Comparison of ENCODE assay signal across 9 cellular contexts in genomic region chr17:42025191-42025579, GRCh38. TPM values are rescaled to one million over a fixed set of nuclear protein-coding genes. Genes with fewer than 3 reads are reported as not detected.
DNase-seq lines count a peak whose midpoint lies in the region; ATAC-seq, FAIRE-seq and TF ChIP-seq lines count a peak whose summit lies in the region.
"Had no signal": no experiment of that assay in that cellular context is flagged by ENCODE, and none has a peak within 500 bp of the region (broad histone marks: within the 10 kb centered on the region; RNA-seq: fewer than 3 reads in every experiment).

No MANE protein-coding gene starts in this region.

- peaks cover 34% of the 10 kb centered on the region for H3K36me3 ChIP-seq in K562 (ENCODE audit: control insufficient read depth, insufficient read depth, low read length)
- peaks cover 0 to 17% (median 2%) of the 10 kb centered on the region in 4 donors for H3K36me3 ChIP-seq in transverse colon

- no peak overlapping the region for H3K4me3 ChIP-seq in K562
- no peak overlapping the region for H3K4me3 ChIP-seq in transverse colon

- TF ChIP-seq POLR2A in K562 (conservative IDR thresholded peaks at IDR 0.05) (no peak), transverse colon (IDR thresholded peaks at IDR 0.05) (no peak)

- intact Hi-C loops in K562 (cut with micrococcal nuclease), result loop anchor here (2.0 to 5.0 kb wide), 2 partner anchors 58 to 92 kb away; partner anchors contain the start of gene CNP
- intact Hi-C loops in transverse colon (cut with DNase I; ENCODE audit: low total_unique reads), result loop anchor here (5.0 kb wide), 2 partner anchors 72 to 87 kb away; partner anchors contain the start of genes DHX58 and ZNF385C

- H3K27ac Mint-ChIP-seq in activated T-cell treated with anti-CD3 and anti-CD28 coated beads, Interleukin-2, amount 50 U/mL, for 72 hours, result peak overlapping the region; percentile 87
- no peak overlapping the region for H3K27ac Mint-ChIP-seq in mesothelial cell of epicardium

- peak overlapping the region in 1 of 2 donors; percentile 40 for H3K4me3 Mint-ChIP-seq in activated T-cell treated with anti-CD3 and anti-CD28 coated beads, Interleukin-2, amount 50 U/mL, for 72 hours
- H3K4me3 Mint-ChIP-seq in mesothelial cell of epicardium, result no peak overlapping the region

- ATAC-seq in activated T-cell treated with anti-CD3 and anti-CD28 coated beads, Interleukin-2, amount 50 U/mL, for 72 hours (replicated peaks in 1 of 2), result no peak
- ATAC-seq in K562, result no peak; the same call in 2 of the 3 replicates
- ATAC-seq in HG02798 (IDR thresholded peaks at IDR 0.05; ENCODE audit: poor library complexity, unreplicated experiment), result no peak
- ATAC-seq in GM21423 (IDR thresholded peaks at IDR 0.05; ENCODE audit: unreplicated experiment), result no peak

- no peak for FAIRE-seq in K562 (lab: Jason Lieb, UNC)
- FAIRE-seq: islet of Langerhans had no signal

- TF ChIP-seq EP300 in K562 (IDR thresholded peaks at IDR 0.05; ENCODE audit: low read length) (no peak), transverse colon (IDR thresholded peaks at IDR 0.05; ENCODE audit: low read depth) (no peak)

- peaks cover 13% of the 10 kb centered on the region for H3K79me2 ChIP-seq in K562 (ENCODE audit: control insufficient read depth, insufficient read depth, low read length)

- H4K20me1 ChIP-seq in K562 (replicated peaks; ENCODE audit: control insufficient read depth, insufficient read depth, low read length), result no peaks in the 10 kb centered on the region

- H3K36me3 Mint-ChIP-seq in activated T-cell treated with anti-CD3 and anti-CD28 coated beads, Interleukin-2, amount 50 U/mL, for 72 hours (ENCODE audit: insufficient read depth in 2 of 2), result peaks cover 3 to 10% of the 10 kb centered on the region in 2 donors
- H3K36me3 Mint-ChIP-seq in mesothelial cell of epicardium, result peaks cover 10% of the 10 kb centered on the region

- TF ChIP-seq CTCF in K562 (IDR thresholded peaks at IDR 0.05 in 2 of 3, conservative IDR thresholded peaks at IDR 0.05 in 1 of 3; ENCODE audit: insufficient read depth in 2 of 3, low read depth in 1 of 3, low read length in 3 of 3), result peak in 1 of 3 experiments; percentile 5; a peak in 1 of 6 replicates
- peak; percentile 42 for TF ChIP-seq CTCF in mesothelial cell of epicardium (IDR thresholded peaks at IDR 0.05; ENCODE audit: unreplicated experiment)
- TF ChIP-seq CTCF in transverse colon (IDR thresholded peaks at IDR 0.05), result no peak

- in situ Hi-C loops in K562 (cut with MboI), result loop anchor here (5.0 kb wide), 1 partner anchor 87 kb away; the partner anchor contains the start of gene DHX58
- in situ Hi-C loops in transverse colon (cut with MboI; ENCODE audit: low pct_ligation_motif_present in 1 of 4, low pct_unique_long_range_greater_than_20kb in 1 of 4, low sequenced_read_pairs in 3 of 4), result no loop called here

- H2AFZ ChIP-seq in K562 (ENCODE audit: low read depth, low read length), result peak overlapping the region; percentile 62; the same call in 1 of the 2 replicates

- POLR2A ChIA-PET in K562 (lab: Yijun Ruan, JAX), result interaction anchor here (1.2 to 4.1 kb wide), 5 partner anchors 8 to 346 kb away, joined by 3 to 29 read pairs (median 4); partner anchors contain the start of gene DNAJC7

- BruUV-seq in K562 (replicated peaks; lab: Mats Ljungman, UMichigan), result no TSS peak

- CTCF ChIA-PET in K562 (lab: Yijun Ruan, JAX; ENCODE audit: low intra/inter-chr PET ratio), result interaction anchor here (0.6 to 2.3 kb wide), 4 partner anchors 13 to 91 kb away, joined by 3 to 23 read pairs (median 7); no protein-coding TSS in a partner anchor

- peak overlapping the region; percentile 14; the same call in 1 of the 2 replicates for H3K4me2 ChIP-seq in K562 (ENCODE audit: insufficient read depth, low read length)

- no peaks in the 10 kb centered on the region for H3K27me3 Mint-ChIP-seq in activated T-cell treated with anti-CD3 and anti-CD28 coated beads, Interleukin-2, amount 50 U/mL, for 72 hours (ENCODE audit: low read depth)
- no peaks in the 10 kb centered on the region for H3K27me3 Mint-ChIP-seq in mesothelial cell of epicardium (ENCODE audit: low read depth)

- H3K4me1 ChIP-seq in K562 (replicated peaks in 1 of 2; ENCODE audit: control insufficient read depth in 2 of 2, insufficient read depth in 2 of 2, low read length in 2 of 2) (peaks cover 41 to 51% of the 10 kb centered on the region in 2 experiments), transverse colon (peaks cover 13 to 31% (median 24%) of the 10 kb centered on the region in 4 donors)

- H3K9me1 ChIP-seq in K562 (ENCODE audit: control insufficient read depth, insufficient read depth, low read length), result no peaks in the 10 kb centered on the region

- WGBS in K562 (ENCODE audit: insufficient coverage, low coverage, missing lambda C conversion rate), result 53% methylated on average over 7 of the region's 8 CpGs
- 60% methylated on average over 8 of the region's 8 CpGs; no CpG with 5 or more reads in 1 of the 2 donors for WGBS in transverse colon (ENCODE audit: low coverage in 1 of 2), 2 donors

- no peak for TF ChIP-seq RAD21 in K562 (CRISPR knock-in tag; conservative IDR thresholded peaks at IDR 0.05 in 1 of 2, IDR thresholded peaks at IDR 0.05 in 1 of 2)

- no peaks in the 10 kb centered on the region for H3K27me3 ChIP-seq in K562 (ENCODE audit: control insufficient read depth in 2 of 2, insufficient read depth in 2 of 2, low read length in 2 of 2)
- H3K27me3 ChIP-seq in transverse colon, result no peaks in the 10 kb centered on the region

- H3K9me3 ChIP-seq in K562 (replicated peaks; ENCODE audit: control insufficient read depth, insufficient read depth, low read depth, low read length) (no peaks in the 10 kb centered on the region), transverse colon (no peaks in the 10 kb centered on the region)

- H3K9me3 Mint-ChIP-seq in activated T-cell treated with anti-CD3 and anti-CD28 coated beads, Interleukin-2, amount 50 U/mL, for 72 hours, result no peaks in the 10 kb centered on the region
- H3K9me3 Mint-ChIP-seq in mesothelial cell of epicardium, result no peaks in the 10 kb centered on the region

- peak overlapping the region in 1 of 2 experiments; percentile 46; a peak in 2 of 4 replicates for H3K9ac ChIP-seq in K562 (ENCODE audit: insufficient read depth in 1 of 2, low read depth in 2 of 2, low read length in 2 of 2)

- H3K27ac ChIP-seq in K562 (ENCODE audit: extremely low read depth, low read depth, low read length) (peak overlapping the region; percentile 84; the same call in 2 of the 3 replicates), transverse colon (peak overlapping the region; percentile 57 to 77 (median 69))

- no peak for DNase-seq in activated T-cell treated with anti-CD3 and anti-CD28 coated beads, Interleukin-2, amount 50 U/mL, for 72 hours
- DNase-seq in activated T-cell treated with anti-CD3 and anti-CD28 coated beads, Interleukin-2, amount 50 U/mL, for 1 hour, result no peak
- DNase-seq in K562 (ENCODE audit: extremely low read depth in 1 of 4, low spot score in 3 of 4), result no peak
- DNase-seq in mesothelial cell of epicardium (ENCODE audit: low spot score in 2 of 2, unreplicated experiment in 2 of 2), result no peak
- no peak for DNase-seq in transverse colon
- no peak for DNase-seq in activated effector memory CD4-positive, alpha-beta T cell treated with Interleukin-2 at 50 U/mL for 16 hours

- peaks cover 24% of the 10 kb centered on the region for H3K4me1 Mint-ChIP-seq in activated T-cell treated with anti-CD3 and anti-CD28 coated beads, Interleukin-2, amount 50 U/mL, for 72 hours (ENCODE audit: low read depth)
- H3K4me1 Mint-ChIP-seq in mesothelial cell of epicardium, result peaks cover 23% of the 10 kb centered on the region

RNA-seq across cellular contexts. Expression of gene NKIRAS2, which starts 5.3 kb away (rescaled TPM):
- total RNA-seq in activated T-cell treated with anti-CD3 and anti-CD28 coated beads, Interleukin-2, amount 50 U/mL, for 72 hours, result 10 to 100 TPM; 18.6 to 24.3 TPM
- total RNA-seq in K562 (2011; cell fraction: chromatin; rRNA removed; ENCODE audit: low replicate concordance), result 17.2 and 40.4 TPM in 2 replicates
- 28.6 and 34.4 TPM in 2 replicates for total RNA-seq in K562 (2011; cell fraction: nucleolus; rRNA removed)
- 33.1 and 41.8 TPM in 2 replicates for total RNA-seq in K562 (2011; cell fraction: nucleoplasm; rRNA removed)
- total RNA-seq in K562 (2014; rRNA removed), result 64.6 and 66.9 TPM in 2 replicates
- total RNA-seq in K562 (2014; rRNA removed; fragmentation: Illumina TruSeq; extraction: Trizol), result 17.9 and 18.7 TPM in 2 replicates
- 22.1 and 23.1 TPM in 2 replicates for total RNA-seq in K562 (2015; rRNA removed; fragmentation: Illumina TruSeq; extraction: Trizol)
- total RNA-seq in K562 (2021), result 37.8 and 45.5 TPM in 2 replicates
- 29.8 and 36.2 TPM in 2 replicates for polyA plus RNA-seq in K562 (2011; rRNA removed)
- polyA plus RNA-seq in K562 (2011; cell fraction: cytosol; rRNA removed), result 39.9 and 51.1 TPM in 2 replicates
- 23.3 and 30.8 TPM in 2 replicates for polyA plus RNA-seq in K562 (2011; cell fraction: nucleus; rRNA removed)
- polyA plus RNA-seq in K562 (2012), result 35.4 and 103 TPM in 2 replicates
- polyA plus RNA-seq in K562 (2014; fragmentation: Illumina TruSeq; extraction: Trizol), result 60.7 and 65.5 TPM in 2 replicates
- polyA plus RNA-seq in K562 (2014; fragmentation: Nextera tagmentation; extraction: Ambion mirVana), result 10 to 100 TPM; 10.1 to 14.6 TPM
- 58.7 and 68.6 TPM in 2 replicates for polyA plus RNA-seq in K562 (2014; rRNA removed)
- polyA minus RNA-seq in K562 (2011; rRNA and poly(A)+ RNA removed), result 18.3 and 23.9 TPM in 2 replicates
- 18.9 and 19.3 TPM in 2 replicates for polyA minus RNA-seq in K562 (2011; cell fraction: cytosol; rRNA and poly(A)+ RNA removed)
- 10.6 and 14.3 TPM in 2 replicates for polyA minus RNA-seq in K562 (2011; cell fraction: nucleus; rRNA and poly(A)+ RNA removed)
- 47.2 to 49.6 TPM (median 48.1 TPM) in 3 replicates for total RNA-seq in mesothelial cell of epicardium
- 10 to 100 TPM; 20.5 to 52.7 (median 35.0) TPM for total RNA-seq in transverse colon

RNA-seq across cellular contexts. Expression of gene DNAJC7, which starts 7.9 kb away (rescaled TPM):
- 100 to 1,000 TPM; 106 to 117 TPM for total RNA-seq in activated T-cell treated with anti-CD3 and anti-CD28 coated beads, Interleukin-2, amount 50 U/mL, for 72 hours
- 180 and 244 TPM in 2 replicates for total RNA-seq in K562 (2011; cell fraction: chromatin; rRNA removed; ENCODE audit: low replicate concordance)
- 111 and 117 TPM in 2 replicates for total RNA-seq in K562 (2011; cell fraction: nucleolus; rRNA removed)
- 168 and 236 TPM in 2 replicates for total RNA-seq in K562 (2011; cell fraction: nucleoplasm; rRNA removed)
- total RNA-seq in K562 (2014; rRNA removed), result 145 and 157 TPM in 2 replicates
- total RNA-seq in K562 (2014; rRNA removed; fragmentation: Illumina TruSeq; extraction: Trizol), result 262 and 288 TPM in 2 replicates
- total RNA-seq in K562 (2015; rRNA removed; fragmentation: Illumina TruSeq; extraction: Trizol), result 191 and 206 TPM in 2 replicates
- total RNA-seq in K562 (2021), result 149 and 153 TPM in 2 replicates
- polyA plus RNA-seq in K562 (2011; rRNA removed), result 75.6 and 120 TPM in 2 replicates
- polyA plus RNA-seq in K562 (2011; cell fraction: cytosol; rRNA removed), result 29.9 and 31.1 TPM in 2 replicates
- polyA plus RNA-seq in K562 (2011; cell fraction: nucleus; rRNA removed), result 49.5 and 50.7 TPM in 2 replicates
- 172 and 176 TPM in 2 replicates for polyA plus RNA-seq in K562 (2012)
- 206 and 239 TPM in 2 replicates for polyA plus RNA-seq in K562 (2014; fragmentation: Illumina TruSeq; extraction: Trizol)
- polyA plus RNA-seq in K562 (2014; fragmentation: Nextera tagmentation; extraction: Ambion mirVana), result 10 to 100 TPM; 85.8 to 94.3 TPM
- 148 and 173 TPM in 2 replicates for polyA plus RNA-seq in K562 (2014; rRNA removed)
- polyA minus RNA-seq in K562 (2011; rRNA and poly(A)+ RNA removed), result 82.6 and 112 TPM in 2 replicates
- polyA minus RNA-seq in K562 (2011; cell fraction: cytosol; rRNA and poly(A)+ RNA removed), result 46.2 and 60.0 TPM in 2 replicates
- 49.0 and 75.2 TPM in 2 replicates for polyA minus RNA-seq in K562 (2011; cell fraction: nucleus; rRNA and poly(A)+ RNA removed)
- 97.2 to 103 TPM (median 97.7 TPM) in 3 replicates for total RNA-seq in mesothelial cell of epicardium
- total RNA-seq in transverse colon, result 10 to 100 TPM; 18.1 to 87.5 (median 64.5) TPM

RNA-seq across cellular contexts. Expression of gene C17orf113, which starts 25.2 kb away (rescaled TPM):
- total RNA-seq in activated T-cell treated with anti-CD3 and anti-CD28 coated beads, Interleukin-2, amount 50 U/mL, for 72 hours, result 1 to 10 TPM in 1 of 2 donors, under 1 TPM in 1; 0.86 to 1.3 TPM
- total RNA-seq in K562 (2011; cell fraction: chromatin; rRNA removed; ENCODE audit: low replicate concordance), result 0.88 and 2.5 TPM in 2 replicates
- 1.8 and 2.0 TPM in 2 replicates for total RNA-seq in K562 (2011; cell fraction: nucleolus; rRNA removed)
- 0.95 and 1.2 TPM in 2 replicates for total RNA-seq in K562 (2011; cell fraction: nucleoplasm; rRNA removed)
- total RNA-seq in K562 (2014; rRNA removed) (0.78 and 0.86 TPM in 2 replicates), K562 (2014; rRNA removed; fragmentation: Illumina TruSeq; extraction: Trizol) (0.22 and 0.29 TPM in 2 replicates), K562 (2015; rRNA removed; fragmentation: Illumina TruSeq; extraction: Trizol) (0.29 and 0.34 TPM in 2 replicates), K562 (2021) (1.1 and 1.2 TPM in 2 replicates), mesothelial cell of epicardium (4.1 to 5.1 TPM (median 4.4 TPM) in 3 replicates), transverse colon (1 to 10 TPM in 2 of 4 donors, under 1 TPM in 1, not detected in 1; 0.37 to 4.1 (median 3.7) TPM)
- polyA plus RNA-seq in K562 (2011; rRNA removed) (0.49 and 0.55 TPM in 2 replicates), K562 (2014; fragmentation: Illumina TruSeq; extraction: Trizol) (0.31 and 0.61 TPM in 2 replicates), K562 (2014; fragmentation: Nextera tagmentation; extraction: Ambion mirVana) (under 1 TPM; 0.10 to 0.17 TPM), K562 (2014; rRNA removed) (0.38 and 0.71 TPM in 2 replicates)
- polyA plus RNA-seq in K562 (2011; cell fraction: cytosol; rRNA removed), result 0.56 and 0.91 TPM in 2 replicates
- polyA plus RNA-seq in K562 (2011; cell fraction: nucleus; rRNA removed), result 0.65 and 1.1 TPM in 2 replicates
- 0.86 and 1.8 TPM in 2 replicates for polyA plus RNA-seq in K562 (2012)
- 0.09 and 0.35 TPM in 2 replicates for polyA minus RNA-seq in K562 (2011; rRNA and poly(A)+ RNA removed)
- 0.64 and 0.67 TPM in 2 replicates for polyA minus RNA-seq in K562 (2011; cell fraction: cytosol; rRNA and poly(A)+ RNA removed)
- 0.22 and 0.27 TPM in 2 replicates for polyA minus RNA-seq in K562 (2011; cell fraction: nucleus; rRNA and poly(A)+ RNA removed)

RNA-seq across cellular contexts. Expression of gene CNP, which starts 58.6 kb away (rescaled TPM):
- 10 to 100 TPM; 51.4 to 53.8 TPM for total RNA-seq in activated T-cell treated with anti-CD3 and anti-CD28 coated beads, Interleukin-2, amount 50 U/mL, for 72 hours
- total RNA-seq in K562 (2011; cell fraction: chromatin; rRNA removed; ENCODE audit: low replicate concordance), result 33.1 and 94.9 TPM in 2 replicates
- total RNA-seq in K562 (2011; cell fraction: nucleolus; rRNA removed), result 31.3 and 42.9 TPM in 2 replicates
- total RNA-seq in K562 (2011; cell fraction: nucleoplasm; rRNA removed), result 37.7 and 39.6 TPM in 2 replicates
- 45.4 and 45.8 TPM in 2 replicates for total RNA-seq in K562 (2014; rRNA removed)
- total RNA-seq in K562 (2014; rRNA removed; fragmentation: Illumina TruSeq; extraction: Trizol), result 15.9 and 18.6 TPM in 2 replicates
- 31.8 and 32.1 TPM in 2 replicates for total RNA-seq in K562 (2015; rRNA removed; fragmentation: Illumina TruSeq; extraction: Trizol)
- 49.4 and 52.0 TPM in 2 replicates for total RNA-seq in K562 (2021)
- polyA plus RNA-seq in K562 (2011; rRNA removed), result 15.5 and 20.7 TPM in 2 replicates
- polyA plus RNA-seq in K562 (2011; cell fraction: cytosol; rRNA removed), result 11.4 and 24.5 TPM in 2 replicates
- polyA plus RNA-seq in K562 (2011; cell fraction: nucleus; rRNA removed), result 10.2 and 21.9 TPM in 2 replicates
- polyA plus RNA-seq in K562 (2012), result 30.0 and 34.8 TPM in 2 replicates
- 33.2 and 37.5 TPM in 2 replicates for polyA plus RNA-seq in K562 (2014; fragmentation: Illumina TruSeq; extraction: Trizol)
- 1 to 10 TPM; 1.7 to 3.8 TPM for polyA plus RNA-seq in K562 (2014; fragmentation: Nextera tagmentation; extraction: Ambion mirVana)
- 29.1 and 30.2 TPM in 2 replicates for polyA plus RNA-seq in K562 (2014; rRNA removed)
- 19.5 and 44.8 TPM in 2 replicates for polyA minus RNA-seq in K562 (2011; rRNA and poly(A)+ RNA removed)
- polyA minus RNA-seq in K562 (2011; cell fraction: cytosol; rRNA and poly(A)+ RNA removed), result 36.4 and 44.8 TPM in 2 replicates
- polyA minus RNA-seq in K562 (2011; cell fraction: nucleus; rRNA and poly(A)+ RNA removed), result 11.0 and 11.9 TPM in 2 replicates
- total RNA-seq in mesothelial cell of epicardium, result 67.6 to 70.2 TPM (median 68.1 TPM) in 3 replicates
- total RNA-seq in transverse colon, result 100 to 1,000 TPM in 1 of 4 donors, 10 to 100 TPM in 3; 32.6 to 133 (median 54.2) TPM
